Comparison of ENCODE assay signal across 8 cellular contexts in the genomic region with DNA sequence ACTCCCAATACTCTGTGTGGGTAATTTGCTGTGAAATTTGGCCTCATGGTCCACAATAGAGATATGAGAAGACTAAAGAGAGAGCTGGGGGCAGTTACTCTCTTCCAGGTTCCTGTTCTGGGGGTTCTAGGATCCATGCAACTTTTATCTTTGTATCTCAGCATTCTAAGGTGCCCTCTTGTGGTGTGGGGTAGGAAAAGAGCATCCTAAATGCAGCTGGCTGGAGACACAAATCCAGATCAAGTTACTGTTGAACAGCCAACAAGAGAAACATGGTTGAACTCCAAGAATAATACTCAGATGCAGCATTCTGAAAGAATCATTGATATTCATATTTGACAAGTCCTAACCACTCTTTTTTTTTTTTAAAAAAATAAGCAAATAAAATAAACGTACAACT.
DNase-seq lines count a peak whose midpoint lies in the region; ATAC-seq and TF ChIP-seq lines count a peak whose summit lies in the region.

No MANE protein-coding gene starts in this region.

- CTCF ChIA-PET in AG04450 (lab: Charles Lee) = interaction anchor here (0.6 to 3.9 kb wide), 22 partner anchors 9 to 315 kb away, joined by 3 to 28 read pairs (median 4); no protein-coding TSS in a partner anchor

- H3K9me3 ChIP-seq in AG04450 (ENCODE audit: control insufficient read depth, insufficient read depth, low read length) = no peaks in the 10 kb centered on the region

- DNase-seq in AG04450 (ENCODE audit: low read depth, low spot score) = peak; percentile 81
- peak; percentile 32 for DNase-seq in GM20000 (ENCODE audit: low spot score)
- DNase-seq in OCI-M1 (lab: John Stamatoyannopoulos, UW) = peak; percentile 36
- DNase-seq in fibroblast of mammary gland (ENCODE audit: low read depth) = peak; percentile 86
- DNase-seq in renal cortical epithelial cell (ENCODE audit: low read depth) = peak; percentile 48
- no peak for DNase-seq in middle frontal gyrus (ENCODE audit: extremely low spot score, low spot score)
- DNase-seq in stimulated activated naive CD8-positive, alpha-beta T cell treated with anti-CD3 and anti-CD28 coated beads, Interleukin-15, Interleukin-2, amounts not matched to agents 100 U/mL and 50 U/mL, for 24 hours = no peak

- POLR2A ChIA-PET in AG04450 (lab: Yijun Ruan, JAX) = interaction anchor here (0.6 to 1.2 kb wide), 4 partner anchors 35 to 106 kb away, joined by 3 to 4 read pairs (median 3); no protein-coding TSS in a partner anchor

- no peak overlapping the region for H3K4me3 ChIP-seq in AG04450 (ENCODE audit: low read depth, low read length)
- H3K4me3 ChIP-seq in fibroblast of mammary gland (ENCODE audit: control insufficient read depth, low read depth, low read length) = no peak overlapping the region

- no peaks in the 10 kb centered on the region for H3K27me3 ChIP-seq in AG04450 (ENCODE audit: control insufficient read depth, insufficient read depth, low read length)

- H3K27ac ChIP-seq in AG04450 (ENCODE audit: low read depth, low read length) = no peak overlapping the region

- TF ChIP-seq CTCF in AG04450 (IDR thresholded peaks at IDR 0.05; ENCODE audit: low read depth, low read length) (peak; percentile 79), GM20000 (IDR thresholded peaks at IDR 0.05; ENCODE audit: extremely low read depth, missing control alignments) (peak; percentile 33), fibroblast of mammary gland (conservative IDR thresholded peaks at IDR 0.05; ENCODE audit: control insufficient read depth, insufficient read depth, low read depth, low read length) (peak; percentile 83)

- no peak for ATAC-seq in GM21737 (IDR thresholded peaks at IDR 0.05; ENCODE audit: unreplicated experiment)
- no peak for ATAC-seq in stimulated activated naive CD8-positive, alpha-beta T cell treated with anti-CD3 and anti-CD28 coated beads, Interleukin-15, Interleukin-2, amounts not matched to agents 100 U/mL and 50 U/mL, for 24 hours

Comparison
In these comparisons a context has a peak if more than half of its experiments do, and no peak if none do; other contexts are left out.
1. DNase-seq: peak in AG04450 (single experiment), GM20000 (single experiment), OCI-M1 (single experiment), fibroblast of mammary gland (single experiment) and renal cortical epithelial cell (single experiment); none in middle frontal gyrus (single experiment) and stimulated activated naive CD8-positive, alpha-beta T cell treated with anti-CD3 and anti-CD28 coated beads, Interleukin-15, Interleukin-2, amounts not matched to agents 100 U/mL and 50 U/mL, for 24 hours (single experiment).
2. CTCF ChIP-seq: peak in every context shown above with its lines; median percentile 83 in fibroblast of mammary gland; 79 in AG04450; 33 in GM20000.